28 cellular contexts compared by ENCODE assay signal in genomic region chr2:150008901-150009300, GRCh38.
"Had no signal": no experiment of that assay in that cellular context is flagged by ENCODE, and none has a peak within 500 bp of the region (broad histone marks: within the 10 kb centered on the region; RNA-seq: fewer than 3 reads in every experiment).

No MANE protein-coding gene starts in this region.

- H3K27ac Mint-ChIP-seq: activated CD4-positive, alpha-beta T cell treated with anti-CD3 and anti-CD28 coated beads for 36 hours; activated CD4-positive, alpha-beta T cell treated with anti-CD3 and anti-CD28 coated beads, Interleukin-2, amount 10 ng/mL, durations not matched to agents 7 days and 5 days; activated CD8-positive, alpha-beta T cell treated with anti-CD3 and anti-CD28 coated beads, Interleukin-2, amount 10 ng/mL, durations not matched to agents 7 days and 5 days; activated naive CD4-positive, alpha-beta T cell treated with anti-CD3 and anti-CD28 coated beads, Interleukin-2, amount 50 U/mL, for 72 hours; activated T-cell treated with anti-CD3 and anti-CD28 coated beads, Interleukin-2, amount 50 U/mL, for 24 hours; activated T-helper 2 cell treated with anti-CD3 and anti-CD28 coated beads, Interferon-gamma antibody, Interleukin-2, Interleukin-4, amounts not matched to agents 10 μg/mL and 5 μg/mL and 100 μg/mL, durations not matched to agents 14 hours and 24 hours and 36 hours; brain had no signal

- DNase-seq: activated CD4-positive, alpha-beta T cell treated with anti-CD3 and anti-CD28 coated beads for 36 hours; activated CD4-positive, alpha-beta T cell treated with anti-CD3 and anti-CD28 coated beads, Interleukin-2, amount 10 ng/mL, durations not matched to agents 7 days and 5 days; activated CD4-positive, alpha-beta T cell treated with anti-CD3 and anti-CD28 coated beads, Interleukin-2, amount 50 U/mL, for 48 hours; activated CD8-positive, alpha-beta T cell treated with anti-CD3 and anti-CD28 coated beads, Interleukin-2, amount 10 ng/mL, durations not matched to agents 7 days and 5 days; activated gamma-delta T cell; activated naive CD4-positive, alpha-beta T cell treated with Interleukin-2 at 50 U/mL for 16 hours; activated T-cell treated with anti-CD3 and anti-CD28 coated beads, Interleukin-2, amount 50 U/mL, for 24 hours; anterior cingulate cortex; central memory CD4-positive, alpha-beta T cell; KG1; NCI-H1048; NCI-H1105 treated with DMSO at 0.1 percent for 48 hours; NCI-H1436; NCI-H1694; NCI-H1930; NCI-H345; NCI-H524 treated with DMSO at 0.1 percent for 48 hours; NK-92 treated with Interleukin-12 subunit alpha and Interleukin-12 subunit beta, amount 100 ng/mL, for 24 hours; PC-9; Right ventricle myocardium superior; SW 1271; T-helper 1 cell; T-helper 2 cell; T-helper 9 cell; WERI-Rb-1 had no signal

- H3K27ac ChIP-seq: PC-9, WERI-Rb-1 had no signal

- H3K36me3 Mint-ChIP-seq: activated naive CD4-positive, alpha-beta T cell treated with anti-CD3 and anti-CD28 coated beads, Interleukin-2, amount 50 U/mL, for 72 hours; brain had no signal

- H3K27me3 Mint-ChIP-seq: activated CD4-positive, alpha-beta T cell treated with anti-CD3 and anti-CD28 coated beads for 36 hours; activated CD4-positive, alpha-beta T cell treated with anti-CD3 and anti-CD28 coated beads, Interleukin-2, amount 10 ng/mL, durations not matched to agents 7 days and 5 days; activated T-cell treated with anti-CD3 and anti-CD28 coated beads, Interleukin-2, amount 50 U/mL, for 24 hours; brain had no signal

- ATAC-seq: activated CD4-positive, alpha-beta T cell treated with anti-CD3 and anti-CD28 coated beads for 36 hours; activated CD8-positive, alpha-beta T cell treated with anti-CD3 and anti-CD28 coated beads, Interleukin-2, amount 10 ng/mL, durations not matched to agents 7 days and 5 days; activated naive CD4-positive, alpha-beta T cell treated with anti-CD3 and anti-CD28 coated beads, Interleukin-2, amount 50 U/mL, for 72 hours had no signal

- H3K4me3 ChIP-seq: PC-9 had no signal

- H3K36me3 ChIP-seq: WERI-Rb-1 had no signal

- H3K4me3 Mint-ChIP-seq: activated CD4-positive, alpha-beta T cell treated with anti-CD3 and anti-CD28 coated beads for 36 hours; activated CD4-positive, alpha-beta T cell treated with anti-CD3 and anti-CD28 coated beads, Interleukin-2, amount 10 ng/mL, durations not matched to agents 7 days and 5 days; activated CD8-positive, alpha-beta T cell treated with anti-CD3 and anti-CD28 coated beads, Interleukin-2, amount 10 ng/mL, durations not matched to agents 7 days and 5 days; activated T-cell treated with anti-CD3 and anti-CD28 coated beads, Interleukin-2, amount 50 U/mL, for 24 hours; brain had no signal

- H3K4me2 ChIP-seq: PC-9 had no signal

- H3K9me3 Mint-ChIP-seq: activated CD4-positive, alpha-beta T cell treated with anti-CD3 and anti-CD28 coated beads, Interleukin-2, amount 10 ng/mL, durations not matched to agents 7 days and 5 days; activated T-cell treated with anti-CD3 and anti-CD28 coated beads, Interleukin-2, amount 50 U/mL, for 24 hours; activated T-helper 2 cell treated with anti-CD3 and anti-CD28 coated beads, Interferon-gamma antibody, Interleukin-2, Interleukin-4, amounts not matched to agents 10 μg/mL and 5 μg/mL and 100 μg/mL, durations not matched to agents 14 hours and 24 hours and 36 hours had no signal

- H3K4me1 Mint-ChIP-seq: activated CD4-positive, alpha-beta T cell treated with anti-CD3 and anti-CD28 coated beads for 36 hours; activated CD4-positive, alpha-beta T cell treated with anti-CD3 and anti-CD28 coated beads, Interleukin-2, amount 10 ng/mL, durations not matched to agents 7 days and 5 days had no signal

- H2AFZ ChIP-seq: PC-9 had no signal
